ENCODE assay signal across 8 cellular contexts in the genomic region with DNA sequence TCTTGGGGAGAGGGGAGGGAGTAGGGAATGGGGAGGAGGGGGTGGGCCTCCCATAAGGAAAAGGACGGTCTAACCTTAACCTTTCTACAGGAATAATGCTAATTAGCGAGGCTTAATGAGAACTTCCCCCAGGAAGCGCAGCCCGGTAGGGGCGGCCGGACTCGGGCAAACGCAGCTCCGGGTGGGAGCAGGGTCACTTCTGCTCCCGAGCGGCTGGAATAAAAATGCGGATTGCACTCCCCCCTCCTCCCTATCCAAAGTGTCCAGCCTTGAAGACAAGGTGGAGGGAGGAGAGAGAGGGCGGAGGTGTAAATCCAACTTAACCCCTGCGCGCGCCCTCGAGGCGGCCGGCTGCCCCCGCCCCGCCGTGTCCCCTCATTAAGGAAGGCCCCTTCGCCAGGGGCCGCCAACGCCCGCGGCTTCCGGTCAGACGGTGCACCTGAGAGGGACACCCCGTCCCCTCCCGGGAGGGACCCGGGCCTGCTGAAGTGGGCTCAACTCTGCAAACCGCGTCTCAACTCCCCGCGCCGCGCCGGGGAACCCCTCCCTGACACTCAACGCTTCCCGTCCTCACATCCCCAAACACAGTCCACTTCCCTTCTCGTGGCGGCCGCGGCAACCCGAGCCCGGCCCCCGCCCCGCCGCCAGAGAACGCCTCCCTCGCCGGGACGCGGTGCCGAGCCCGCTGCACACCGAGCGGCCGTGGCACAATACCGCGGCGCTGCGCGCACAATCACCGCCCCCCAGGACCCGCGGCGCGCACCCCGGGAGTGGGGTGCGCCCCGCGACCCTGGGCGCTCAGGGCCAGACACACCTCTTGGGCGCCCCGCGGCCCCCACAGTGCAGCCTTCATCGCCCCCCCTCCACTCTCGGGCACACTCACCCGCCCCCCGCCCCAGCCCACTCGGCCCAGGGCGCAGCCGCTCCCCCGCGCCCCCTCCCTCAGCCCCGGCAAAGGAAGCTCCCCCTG.
A peak's percentile ranks its signal among the peaks of the same experiment; 100 is the strongest.
DNase-seq lines count a peak whose midpoint lies in the region; ATAC-seq and TF ChIP-seq lines count a peak whose summit lies in the region.

No MANE protein-coding gene starts in this region.

- H3K4me1 Mint-ChIP-seq in T-helper 2 cell treated with Interferon-gamma antibody and Interleukin-4, amounts not matched to agents 5 μg/mL and 100 μg/mL, for 36 hours (ENCODE audit: low read depth), result peaks cover 12% of the 10 kb centered on the region

- H3K27me3 Mint-ChIP-seq in T-helper 2 cell treated with Interferon-gamma antibody and Interleukin-4, amounts not matched to agents 5 μg/mL and 100 μg/mL, for 36 hours (ENCODE audit: low read depth), result peaks cover 3% of the 10 kb centered on the region

- H3K27ac ChIP-seq in AG04450 (ENCODE audit: low read depth, low read length) (no peak overlapping the region), dorsolateral prefrontal cortex (peak overlapping the region in 58 of 59 donors; percentile 58 to 99 (median 92)), lung (ENCODE audit: low read depth in 1 of 2, low read length in 1 of 2) (peak overlapping the region; percentile 43 to 89), temporal lobe (ENCODE audit: low read depth, low read length) (peak overlapping the region; percentile 50)

- 1 to 3% methylated on average over 71 to 87 of the region's 88 CpGs for WGBS in lung, 2 donors

- peak; percentile 16 for ATAC-seq in lung (ENCODE audit: insufficient read depth, low FRiP score)
- ATAC-seq in HG03342 (IDR thresholded peaks at IDR 0.05; ENCODE audit: unreplicated experiment), result no peak

- CTCF ChIA-PET in AG04450 (lab: Charles Lee), result no interaction called here
- CTCF ChIA-PET in HEK293T (lab: Yijun Ruan, JAX), result no interaction called here

- TF ChIP-seq CTCF in AG04450 (IDR thresholded peaks at IDR 0.05; ENCODE audit: low read depth, low read length) (no peak), dorsolateral prefrontal cortex (IDR thresholded peaks at IDR 0.05 in 54 of 56, conservative IDR thresholded peaks at IDR 0.05 in 2 of 56; ENCODE audit: low read depth in 1 of 56, partially characterized antibody in 56 of 56) (peak in 1 of 56 donors; percentile 5), lung (IDR thresholded peaks at IDR 0.05; ENCODE audit: control extremely low read depth, extremely low read depth) (no peak)

- H3K4me3 ChIP-seq in AG04450 (ENCODE audit: low read depth, low read length), result peak overlapping the region; percentile 72
- peak overlapping the region; percentile 60 to 88 (median 79) for H3K4me3 ChIP-seq in dorsolateral prefrontal cortex
- peak overlapping the region; percentile 68 for H3K4me3 ChIP-seq in lung

- H3K36me3 ChIP-seq in lung (ENCODE audit: control insufficient read depth in 2 of 2, insufficient read depth in 2 of 2, low read length in 2 of 2), result peaks cover 0 to 2% of the 10 kb centered on the region in 2 donors

- intact Hi-C loops in dorsolateral prefrontal cortex (cut with DNase I), result loop anchor here (10.0 kb wide), 1 partner anchor 278 kb away; the partner anchor contains the start of genes PLAGL2 (in 2 of the 2) and POFUT1 (in 2 of the 2)

- DNase-seq in AG04450 (ENCODE audit: low read depth, low spot score), result no peak
- DNase-seq in HEK293T (ENCODE audit: extremely low spot score), result peak; percentile 35
- DNase-seq in T-helper 2 cell treated with Interferon-gamma antibody and Interleukin-4, amounts not matched to agents 5 μg/mL and 100 μg/mL, for 36 hours (ENCODE audit: low spot score), result peak; percentile 24
- DNase-seq in dorsolateral prefrontal cortex, result peak in 1 of 10 donors; percentile 48
- no peak for DNase-seq in lung (ENCODE audit: low spot score)
- no peak for DNase-seq in NK-92 (lab: John Stamatoyannopoulos, UW; ENCODE audit: unreplicated experiment)

- H3K9me3 Mint-ChIP-seq in T-helper 2 cell treated with Interferon-gamma antibody and Interleukin-4, amounts not matched to agents 5 μg/mL and 100 μg/mL, for 36 hours, result no peaks in the 10 kb centered on the region

- H3K36me3 Mint-ChIP-seq in T-helper 2 cell treated with Interferon-gamma antibody and Interleukin-4, amounts not matched to agents 5 μg/mL and 100 μg/mL, for 36 hours (ENCODE audit: low read depth), result peaks cover 6% of the 10 kb centered on the region

- H3K27ac Mint-ChIP-seq in T-helper 2 cell treated with Interferon-gamma antibody and Interleukin-4, amounts not matched to agents 5 μg/mL and 100 μg/mL, for 36 hours, result no peak overlapping the region

- H3K27me3 ChIP-seq in AG04450 (ENCODE audit: control insufficient read depth, insufficient read depth, low read length) (peaks cover 2% of the 10 kb centered on the region), dorsolateral prefrontal cortex (no peaks in the 10 kb centered on the region), lung (ENCODE audit: control insufficient read depth, insufficient read depth) (no peaks in the 10 kb centered on the region)

- peaks cover 2 to 17% of the 10 kb centered on the region in 2 donors for H3K4me1 ChIP-seq in lung (ENCODE audit: control insufficient read depth in 2 of 2, insufficient read depth in 2 of 2, low read length in 2 of 2)

- H3K9me3 ChIP-seq in AG04450 (ENCODE audit: control insufficient read depth, insufficient read depth, low read length), result no peaks in the 10 kb centered on the region; the same call in 1 of the 2 replicates
- H3K9me3 ChIP-seq in lung (ENCODE audit: control insufficient read depth in 2 of 2, insufficient read depth in 1 of 2, low read length in 1 of 2), result no peaks in the 10 kb centered on the region

- H3K4me3 Mint-ChIP-seq in T-helper 2 cell treated with Interferon-gamma antibody and Interleukin-4, amounts not matched to agents 5 μg/mL and 100 μg/mL, for 36 hours, result peak overlapping the region; percentile 62

- POLR2A ChIA-PET in AG04450 (lab: Yijun Ruan, JAX) (no interaction called here), HEK293T (lab: Yijun Ruan, JAX) (no interaction called here)

TF ChIP-seq in HEK293T, 16 proteins besides CTCF, POLR2A, EP300 and RAD21:
- TF ChIP-seq TARDBP (IDR thresholded peaks at IDR 0.05) (no peak), L3MBTL2 (conservative IDR thresholded peaks at IDR 0.05) (no peak), SUZ12 (IDR thresholded peaks at IDR 0.05) (no peak), ARNT (IDR thresholded peaks at IDR 0.05) (no peak), ZNF384 (IDR thresholded peaks at IDR 0.05) (no peak)
- TF ChIP-seq, protein P1, sequence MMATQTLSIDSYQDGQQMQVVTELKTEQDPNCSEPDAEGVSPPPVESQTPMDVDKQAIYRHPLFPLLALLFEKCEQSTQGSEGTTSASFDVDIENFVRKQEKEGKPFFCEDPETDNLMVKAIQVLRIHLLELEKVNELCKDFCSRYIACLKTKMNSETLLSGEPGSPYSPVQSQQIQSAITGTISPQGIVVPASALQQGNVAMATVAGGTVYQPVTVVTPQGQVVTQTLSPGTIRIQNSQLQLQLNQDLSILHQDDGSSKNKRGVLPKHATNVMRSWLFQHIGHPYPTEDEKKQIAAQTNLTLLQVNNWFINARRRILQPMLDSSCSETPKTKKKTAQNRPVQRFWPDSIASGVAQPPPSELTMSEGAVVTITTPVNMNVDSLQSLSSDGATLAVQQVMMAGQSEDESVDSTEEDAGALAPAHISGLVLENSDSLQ (IDR thresholded peaks at IDR 0.05), result no peak

Comparison
In these comparisons a context has a peak if more than half of its experiments do, and no peak if none do; other contexts are left out.
1. DNase-seq: peak in HEK293T (single experiment) and T-helper 2 cell treated with Interferon-gamma antibody and Interleukin-4, amounts not matched to agents 5 μg/mL and 100 μg/mL, for 36 hours (single experiment); none in AG04450 (single experiment), lung (single experiment) and NK-92 (single experiment).
2. Peak in every context shown above with its lines, with median percentiles within 50 percentile points of each other: H3K4me3 ChIP-seq.